ENCODE assay signal across 21 cellular contexts in the genomic region with DNA sequence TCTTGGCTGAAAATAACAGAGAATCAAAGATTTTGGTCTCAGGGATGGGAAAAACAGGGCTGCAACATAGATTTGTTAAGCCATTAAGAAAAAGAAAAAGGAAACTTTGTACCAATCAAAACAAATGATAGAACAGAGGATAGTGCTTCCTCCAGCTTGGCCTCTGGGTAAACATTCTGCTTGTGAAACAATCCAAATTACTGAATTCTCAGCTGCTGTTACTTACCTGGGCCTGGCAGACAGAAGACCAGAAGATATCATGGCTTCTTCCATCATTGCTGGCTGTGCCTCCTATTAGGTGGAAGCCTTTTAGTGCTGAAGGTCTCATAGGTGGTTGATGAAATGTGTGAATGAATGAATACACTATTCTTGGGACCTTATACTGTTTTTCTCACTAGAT. TPM values are rescaled to one million over a fixed set of nuclear protein-coding genes. Genes with fewer than 3 reads are reported as not detected.
DNase-seq lines count a peak whose midpoint lies in the region; ATAC-seq and TF ChIP-seq lines count a peak whose summit lies in the region.
"Had no signal": no experiment of that assay in that cellular context is flagged by ENCODE, and none has a peak within 500 bp of the region (broad histone marks: within the 10 kb centered on the region; RNA-seq: fewer than 3 reads in every experiment).

No MANE protein-coding gene starts in this region.

- TF ChIP-seq POLR2A in right lobe of liver (IDR thresholded peaks at IDR 0.05), result no peak

- no peaks in the 10 kb centered on the region for H3K27me3 ChIP-seq in right cardiac atrium (ENCODE audit: control insufficient read depth, insufficient read depth)
- H3K27me3 ChIP-seq in right lobe of liver, result no peaks in the 10 kb centered on the region
- H3K27me3 ChIP-seq in stomach smooth muscle (ENCODE audit: control insufficient read depth in 1 of 2, insufficient read depth in 2 of 2, low read length in 2 of 2), result no peaks in the 10 kb centered on the region

- H3K9ac ChIP-seq in stomach smooth muscle (ENCODE audit: low read length in 2 of 2), result no peak overlapping the region
- H3K9ac ChIP-seq: GM23248 had no signal

- no peak for ATAC-seq in right cardiac atrium
- no peak for ATAC-seq in left cardiac atrium
- ATAC-seq in right lobe of liver, result peak; percentile 50 to 68 (median 58)
- ATAC-seq in GM21367 (IDR thresholded peaks at IDR 0.05; ENCODE audit: unreplicated experiment), result no peak
- ATAC-seq in HG02763 (IDR thresholded peaks at IDR 0.05; ENCODE audit: unreplicated experiment), result no peak
- ATAC-seq: esophagus mucosa, lower lobe of right lung had no signal

- H3K27ac ChIP-seq in right cardiac atrium (ENCODE audit: low read length) (peak overlapping the region; percentile 69), right lobe of liver (no peak overlapping the region), stomach smooth muscle (ENCODE audit: low read length) (peak overlapping the region; percentile 69)
- H3K27ac ChIP-seq: GM23248, neutrophil had no signal

- intact Hi-C loops in right cardiac atrium (cut with DNase I) (no loop called here), left cardiac atrium (cut with DNase I) (no loop called here), right lobe of liver (cut with DNase I) (no loop called here)

- H3K4me3 ChIP-seq in right cardiac atrium (ENCODE audit: low read length), result no peak overlapping the region
- H3K4me3 ChIP-seq in right lobe of liver, result no peak overlapping the region
- H3K4me3 ChIP-seq in stomach smooth muscle (ENCODE audit: low read length in 2 of 2), result no peak overlapping the region
- H3K4me3 ChIP-seq: GM23248, lower lobe of right lung, skin epidermis had no signal

- DNase-seq in right cardiac atrium (no peak), left cardiac atrium (no peak), right lobe of liver (no peak), NCI-H524 (lab: John Stamatoyannopoulos, UW) (no peak), SHP77 treated with DMSO at 0.1 percent for 48 hours (lab: John Stamatoyannopoulos, UW) (no peak)
- DNase-seq: activated CD4-positive, alpha-beta T cell treated with anti-CD3 and anti-CD28 coated beads, Interleukin-2, amount 50 U/mL, for 4 hours; activated CD8-positive, alpha-beta memory T cell treated with anti-CD3 and anti-CD28 coated beads, Interleukin-2, amount 50 U/mL, for 48 hours; activated naive CD8-positive, alpha-beta T cell treated with anti-CD3 and anti-CD28 coated beads for 36 hours; AML-193; CD4-positive, alpha-beta memory T cell; effector memory CD4-positive, alpha-beta T cell; GM23248; lower lobe of right lung; NCI-H2029 treated with DMSO at 0.1 percent for 48 hours; NCI-H345 had no signal

- no peak for TF ChIP-seq CTCF in right lobe of liver (IDR thresholded peaks at IDR 0.05)

- no peaks in the 10 kb centered on the region for H3K9me3 ChIP-seq in right cardiac atrium (ENCODE audit: control insufficient read depth, low read length)
- H3K9me3 ChIP-seq in right lobe of liver, result no peaks in the 10 kb centered on the region
- no peaks in the 10 kb centered on the region for H3K9me3 ChIP-seq in stomach smooth muscle (ENCODE audit: control insufficient read depth in 2 of 2, low read length in 2 of 2)
- H3K9me3 ChIP-seq: lower lobe of right lung, neutrophil had no signal

- no peaks in the 10 kb centered on the region for H3K36me3 ChIP-seq in right lobe of liver
- H3K36me3 ChIP-seq in stomach smooth muscle (ENCODE audit: control insufficient read depth in 2 of 2, insufficient read depth in 2 of 2, low read length in 2 of 2), result no peaks in the 10 kb centered on the region
- H3K36me3 ChIP-seq: lower lobe of right lung, neutrophil had no signal

- peaks cover 11% of the 10 kb centered on the region for H3K4me1 ChIP-seq in right cardiac atrium (ENCODE audit: control insufficient read depth, insufficient read depth, low read length)
- H3K4me1 ChIP-seq in right lobe of liver, result peaks cover 0 to 45% (median 12%) of the 10 kb centered on the region in 4 donors
- H3K4me1 ChIP-seq in stomach smooth muscle (ENCODE audit: control insufficient read depth, insufficient read depth, low read length), result peaks cover 42% of the 10 kb centered on the region

RNA-seq across cellular contexts. Expression of a gene that starts 22.1 kb away (rescaled TPM):
- 1 to 10 TPM; 8.4 to 9.4 (median 8.8) TPM for total RNA-seq in right cardiac atrium
- 4.0 TPM for polyA plus RNA-seq in right cardiac atrium
- 1 to 10 TPM; 5.2 to 6.6 TPM for total RNA-seq in left cardiac atrium
- 1 to 10 TPM; 5.8 to 9.2 (median 6.9) TPM for total RNA-seq in right lobe of liver

Comparison
In these comparisons a context has a peak if more than half of its experiments do, and no peak if none do; other contexts are left out.
1. ATAC-seq: peak in right lobe of liver (4 of 4); none in right cardiac atrium (0 of 2), left cardiac atrium (0 of 2), GM21367 (single experiment) and HG02763 (single experiment).
2. H3K27ac ChIP-seq: peak in right cardiac atrium (single experiment) and stomach smooth muscle (single experiment); none in right lobe of liver (0 of 3).